13 cellular contexts compared by ENCODE assay signal in the genomic region with DNA sequence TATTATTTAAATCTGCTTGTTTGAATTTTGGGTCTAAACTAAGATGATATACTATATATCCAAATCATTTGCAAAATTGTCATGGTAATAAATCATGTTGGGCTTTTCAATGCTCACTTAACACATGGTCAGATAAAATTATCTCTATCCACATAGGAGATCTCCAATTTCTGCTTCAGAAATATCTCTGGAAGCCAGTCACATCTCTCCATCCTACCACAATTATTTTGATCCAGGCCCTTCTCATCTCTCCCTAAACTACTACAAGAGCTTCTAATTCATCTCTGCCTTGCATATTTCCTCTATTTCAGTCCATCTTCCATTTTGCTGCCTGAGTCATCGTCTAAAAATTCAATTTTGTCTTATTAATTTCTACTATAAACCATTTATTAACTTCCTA. TPM values are rescaled to one million over a fixed set of nuclear protein-coding genes. Genes with fewer than 3 reads are reported as not detected.
A peak's percentile ranks its signal among the peaks of the same experiment; 100 is the strongest.
DNase-seq lines count a peak whose midpoint lies in the region; TF ChIP-seq lines count a peak whose summit lies in the region.
"Had no signal": no experiment of that assay in that cellular context is flagged by ENCODE, and none has a peak within 500 bp of the region (broad histone marks: within the 10 kb centered on the region; RNA-seq: fewer than 3 reads in every experiment).

No MANE protein-coding gene starts in this region.

- H3K4me2 ChIP-seq in OCI-LY7 (ENCODE audit: low read length) = no peak overlapping the region

- H4K20me1 ChIP-seq in OCI-LY7 (ENCODE audit: insufficient read depth, low read length) = no peaks in the 10 kb centered on the region

- BruUV-seq in OCI-LY7 (replicated peaks; lab: Mats Ljungman, UMichigan) = no TSS peak

- DNase-seq in SK-N-MC (ENCODE audit: low read depth, low spot score) = no peak
- no peak for DNase-seq in fibroblast of pulmonary artery (ENCODE audit: low read depth)
- no peak for DNase-seq in HEK293T (ENCODE audit: extremely low spot score)
- DNase-seq in AG20443 (ENCODE audit: low spot score) = no peak
- DNase-seq in NCI-H2171 (lab: John Stamatoyannopoulos, UW) = no peak
- DNase-seq in OCI-LY7 (ENCODE audit: low spot score) = no peak
- DNase-seq: activated B cell treated with CpG ODN at 0.5 μM for 24 hours, immature natural killer cell, mucosa of descending colon, retina had no signal

- H3K27me3 ChIP-seq in ACC112 (ENCODE audit: insufficient read depth, low read length) = no peaks in the 10 kb centered on the region
- H3K27me3 ChIP-seq in rectal smooth muscle tissue (ENCODE audit: control insufficient read depth, insufficient read depth, low read length) = no peaks in the 10 kb centered on the region

- CTCF ChIA-PET in HEK293T (lab: Yijun Ruan, JAX) = no interaction called here
- CTCF ChIA-PET in OCI-LY7 (lab: Charles Lee; ENCODE audit: unreplicated experiment) = no interaction called here

- intact Hi-C loops in OCI-LY7 (cut with micrococcal nuclease; ENCODE audit: unreplicated experiment) = loop anchor here (10.0 kb wide), 1 partner anchor 146 kb away; no protein-coding TSS in a partner anchor

- H3K9me2 ChIP-seq in OCI-LY7 (ENCODE audit: insufficient read depth, low read length) = no peaks in the 10 kb centered on the region

- H3K9me3 ChIP-seq in SK-N-MC (ENCODE audit: low read depth, low read length) (no peaks in the 10 kb centered on the region), OCI-LY7 (ENCODE audit: low read length) (no peaks in the 10 kb centered on the region)
- H3K9me3 ChIP-seq: mucosa of descending colon had no signal

- POLR2A ChIA-PET in HEK293T (lab: Yijun Ruan, JAX) = no interaction called here
- POLR2A ChIA-PET in OCI-LY7 (lab: Charles Lee) = no interaction called here

- TF ChIP-seq CTCF in fibroblast of pulmonary artery (IDR thresholded peaks at IDR 0.05; ENCODE audit: low read length, missing control alignments) (no peak), OCI-LY7 (conservative IDR thresholded peaks at IDR 0.05; ENCODE audit: low read length) (no peak)

- H2AFZ ChIP-seq in ACC112 (ENCODE audit: low read length, unreplicated experiment) = peak overlapping the region; percentile 12
- H2AFZ ChIP-seq in OCI-LY7 (ENCODE audit: low read length) = no peak overlapping the region

- H3K79me2 ChIP-seq in ACC112 (ENCODE audit: control insufficient read depth, insufficient read depth, low read length, unreplicated experiment) (peaks cover 66% of the 10 kb centered on the region), OCI-LY7 (ENCODE audit: insufficient read depth, low read depth, low read length) (no peaks in the 10 kb centered on the region)

- H3K36me3 ChIP-seq in ACC112 (ENCODE audit: insufficient read depth, low read length) (no peaks in the 10 kb centered on the region; the same call in 1 of the 2 replicates), SK-N-MC (ENCODE audit: insufficient read depth, low read length) (peaks cover 14% of the 10 kb centered on the region; the same call in 1 of the 2 replicates), rectal smooth muscle tissue (ENCODE audit: control insufficient read depth, insufficient read depth, low read length) (no peaks in the 10 kb centered on the region), OCI-LY7 (ENCODE audit: insufficient read depth, low read length) (no peaks in the 10 kb centered on the region)

- peaks cover 24% of the 10 kb centered on the region for H3K4me1 ChIP-seq in ACC112 (ENCODE audit: control insufficient read depth, insufficient read depth, low read length, unreplicated experiment)
- H3K4me1 ChIP-seq in rectal smooth muscle tissue (ENCODE audit: control insufficient read depth, insufficient read depth, low read length) = peaks cover 4% of the 10 kb centered on the region
- H3K4me1 ChIP-seq in OCI-LY7 (ENCODE audit: insufficient read depth, low read length, poor library complexity, severe bottlenecking) = no peaks in the 10 kb centered on the region

- H3K4me3 ChIP-seq in ACC112 (ENCODE audit: low read depth, low read length) (peak overlapping the region; percentile 73), SK-N-MC (peak overlapping the region; percentile 79), fibroblast of pulmonary artery (replicated peaks; ENCODE audit: low read depth, low read length) (peak overlapping the region; percentile 72), rectal smooth muscle tissue (ENCODE audit: low read length) (peak overlapping the region; percentile 58), OCI-LY7 (ENCODE audit: low read depth, low read length, poor library complexity, severe bottlenecking) (no peak overlapping the region)
- H3K4me3 ChIP-seq: mucosa of descending colon had no signal

- H3K9ac ChIP-seq in SK-N-MC (ENCODE audit: insufficient read length) (no peak overlapping the region), rectal smooth muscle tissue (ENCODE audit: low read length) (no peak overlapping the region)

- H3K27ac ChIP-seq in ACC112 (ENCODE audit: low read depth, low read length) (peak overlapping the region; percentile 74), SK-N-MC (peak overlapping the region; percentile 18; the same call in 1 of the 2 replicates), rectal smooth muscle tissue (ENCODE audit: low read depth, low read length) (peak overlapping the region; percentile 25), OCI-LY7 (ENCODE audit: low read depth, low read length, poor library complexity, severe bottlenecking) (no peak overlapping the region)

TF ChIP-seq in HEK293T, 16 proteins besides CTCF, POLR2A, EP300 and RAD21:
- TF ChIP-seq LEF1 (IDR thresholded peaks at IDR 0.05; ENCODE audit: borderline replicate concordance) (no peak), NFRKB (IDR thresholded peaks at IDR 0.05) (no peak), FOXA1 (IDR thresholded peaks at IDR 0.05) (no peak), ELF4 (IDR thresholded peaks at IDR 0.05) (no peak), L3MBTL2 (conservative IDR thresholded peaks at IDR 0.05) (no peak), SP1 (IDR thresholded peaks at IDR 0.05) (no peak), ZNF384 (IDR thresholded peaks at IDR 0.05) (no peak), TARDBP (IDR thresholded peaks at IDR 0.05) (no peak)
- TF ChIP-seq, protein P1, sequence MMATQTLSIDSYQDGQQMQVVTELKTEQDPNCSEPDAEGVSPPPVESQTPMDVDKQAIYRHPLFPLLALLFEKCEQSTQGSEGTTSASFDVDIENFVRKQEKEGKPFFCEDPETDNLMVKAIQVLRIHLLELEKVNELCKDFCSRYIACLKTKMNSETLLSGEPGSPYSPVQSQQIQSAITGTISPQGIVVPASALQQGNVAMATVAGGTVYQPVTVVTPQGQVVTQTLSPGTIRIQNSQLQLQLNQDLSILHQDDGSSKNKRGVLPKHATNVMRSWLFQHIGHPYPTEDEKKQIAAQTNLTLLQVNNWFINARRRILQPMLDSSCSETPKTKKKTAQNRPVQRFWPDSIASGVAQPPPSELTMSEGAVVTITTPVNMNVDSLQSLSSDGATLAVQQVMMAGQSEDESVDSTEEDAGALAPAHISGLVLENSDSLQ (IDR thresholded peaks at IDR 0.05) = no peak

RNA-seq across cellular contexts. Expression of a gene that starts 3.8 kb away (rescaled TPM):
- 0.54 TPM in 1 of 2 replicates, not detected in the other for total RNA-seq in OCI-LY7 (2014; rRNA removed; shearing (Covaris generic))
- not detected in 2 replicates for total RNA-seq in OCI-LY7 (2022)
- total RNA-seq: activated B cell treated with CpG ODN at 0.5 μM for 24 hours, H1 had no signal
